8 cellular contexts compared by ENCODE assay signal in genomic region chr14:62117010-62117717, GRCh38.
DNase-seq lines count a peak whose midpoint lies in the region; ATAC-seq and TF ChIP-seq lines count a peak whose summit lies in the region.

No MANE protein-coding gene starts in this region.

- H2AFZ ChIP-seq in OCI-LY7 (ENCODE audit: low read length) (peak overlapping the region; percentile 34; the same call in 1 of the 2 replicates), osteoblast (ENCODE audit: low read length) (no peak overlapping the region)

- CTCF ChIA-PET in AG04450 (lab: Charles Lee) = interaction anchor here (0.7 to 2.4 kb wide), 5 partner anchors 9 to 1087 kb away, joined by 3 to 29 read pairs (median 4); partner anchors contain the start of gene RHOJ
- CTCF ChIA-PET in OCI-LY7 (lab: Charles Lee; ENCODE audit: unreplicated experiment) = interaction anchor here (0.6 to 2.4 kb wide), 4 partner anchors 9 to 189 kb away, joined by 3 to 10 read pairs (median 5); no protein-coding TSS in a partner anchor
- CTCF ChIA-PET in activated naive CD4-positive, alpha-beta T cell treated with anti-CD3 and anti-CD28 coated beads for 36 hours (lab: Charles Lee) = interaction anchor here (1.0 to 2.0 kb wide), 8 partner anchors 10 to 258 kb away, joined by 3 to 25 read pairs (median 5); no protein-coding TSS in a partner anchor

- H3K4me2 ChIP-seq in OCI-LY7 (ENCODE audit: low read length) (peak overlapping the region; percentile 68), osteoblast (ENCODE audit: insufficient read depth, low read length) (peak overlapping the region; percentile 24)

- H3K9me3 Mint-ChIP-seq in activated naive CD4-positive, alpha-beta T cell treated with anti-CD3 and anti-CD28 coated beads for 36 hours = no peaks in the 10 kb centered on the region
- peaks cover 2% of the 10 kb centered on the region for H3K9me3 Mint-ChIP-seq in glutamatergic neuron (ENCODE audit: unreplicated experiment)

- peak; percentile 95 for ATAC-seq in HG03442 (IDR thresholded peaks at IDR 0.05; ENCODE audit: unreplicated experiment)

- no peaks in the 10 kb centered on the region for H3K36me3 ChIP-seq in OCI-LY7 (ENCODE audit: insufficient read depth, low read length)
- H3K36me3 ChIP-seq in osteoblast (ENCODE audit: insufficient read depth, low read length) = no peaks in the 10 kb centered on the region
- no peaks in the 10 kb centered on the region for H3K36me3 ChIP-seq in suprapubic skin

- H3K9me3 ChIP-seq in AG04450 (ENCODE audit: control insufficient read depth, insufficient read depth, low read length) (peaks cover 3% of the 10 kb centered on the region; the same call in 1 of the 2 replicates), OCI-LY7 (ENCODE audit: low read length) (no peaks in the 10 kb centered on the region), osteoblast (ENCODE audit: low read depth, low read length) (no peaks in the 10 kb centered on the region), suprapubic skin (no peaks in the 10 kb centered on the region)

- BruUV-seq in OCI-LY7 (replicated peaks; lab: Mats Ljungman, UMichigan) = no TSS peak

- H3K79me2 ChIP-seq in OCI-LY7 (ENCODE audit: insufficient read depth, low read depth, low read length) (no peaks in the 10 kb centered on the region), osteoblast (ENCODE audit: insufficient read depth, low read length) (no peaks in the 10 kb centered on the region)

- TF ChIP-seq CTCF in AG04450 (IDR thresholded peaks at IDR 0.05; ENCODE audit: low read depth, low read length) = peak; percentile 51
- peak; percentile 66 for TF ChIP-seq CTCF in OCI-LY7 (conservative IDR thresholded peaks at IDR 0.05; ENCODE audit: low read length)
- TF ChIP-seq CTCF in glutamatergic neuron (IDR thresholded peaks at IDR 0.05; ENCODE audit: partially characterized antibody, unreplicated experiment) = peak; percentile 59
- peak; percentile 8 for TF ChIP-seq CTCF in osteoblast (IDR thresholded peaks at IDR 0.05; ENCODE audit: extremely low read depth, low read depth, low read length)
- TF ChIP-seq CTCF in suprapubic skin (IDR thresholded peaks at IDR 0.05) = peak in 1 of 2 donors; percentile 44

- H3K36me3 Mint-ChIP-seq in activated naive CD4-positive, alpha-beta T cell treated with anti-CD3 and anti-CD28 coated beads for 36 hours (ENCODE audit: low read depth) = no peaks in the 10 kb centered on the region
- no peaks in the 10 kb centered on the region for H3K36me3 Mint-ChIP-seq in glutamatergic neuron (ENCODE audit: unreplicated experiment)

- intact Hi-C loops in OCI-LY7 (cut with micrococcal nuclease; ENCODE audit: unreplicated experiment) = loop anchor here (2.0 kb wide), 1 partner anchor 36 kb away; no protein-coding TSS in a partner anchor
- intact Hi-C loops in activated naive CD4-positive, alpha-beta T cell treated with anti-CD3 and anti-CD28 coated beads for 36 hours (cut with micrococcal nuclease) = no loop called here

- peaks cover 64% of the 10 kb centered on the region for H3K27me3 Mint-ChIP-seq in activated naive CD4-positive, alpha-beta T cell treated with anti-CD3 and anti-CD28 coated beads for 36 hours (ENCODE audit: low read depth)
- H3K27me3 Mint-ChIP-seq in glutamatergic neuron (ENCODE audit: unreplicated experiment) = peaks cover 7% of the 10 kb centered on the region

- H4K20me1 ChIP-seq in OCI-LY7 (ENCODE audit: insufficient read depth, low read length) (no peaks in the 10 kb centered on the region), osteoblast (ENCODE audit: insufficient read depth, low read length) (no peaks in the 10 kb centered on the region)

- no peak overlapping the region for H3K27ac ChIP-seq in AG04450 (ENCODE audit: low read depth, low read length)
- H3K27ac ChIP-seq in OCI-LY7 (ENCODE audit: low read depth, low read length, poor library complexity, severe bottlenecking) = no peak overlapping the region
- no peak overlapping the region for H3K27ac ChIP-seq in osteoblast (ENCODE audit: low read depth, low read length)
- no peak overlapping the region for H3K27ac ChIP-seq in suprapubic skin

- 0% methylated on average over 18 of the region's 55 CpGs for WGBS in suprapubic skin

- POLR2A ChIA-PET in AG04450 (lab: Yijun Ruan, JAX) = interaction anchor here (0.5 kb wide), 1 partner anchor 310 kb away, joined by 3 read pairs; no protein-coding TSS in a partner anchor
- POLR2A ChIA-PET in OCI-LY7 (lab: Charles Lee) = interaction anchor here (0.5 to 4.2 kb wide), 7 partner anchors 8 to 272 kb away, joined by 3 to 28 read pairs (median 3); no protein-coding TSS in a partner anchor

- H3K4me1 Mint-ChIP-seq in activated naive CD4-positive, alpha-beta T cell treated with anti-CD3 and anti-CD28 coated beads for 36 hours (ENCODE audit: low read depth) = peaks cover 7% of the 10 kb centered on the region
- no peaks in the 10 kb centered on the region for H3K4me1 Mint-ChIP-seq in glutamatergic neuron (ENCODE audit: low read depth, unreplicated experiment)

- TF ChIP-seq POLR2A in suprapubic skin (IDR thresholded peaks at IDR 0.05) = no peak

- peak; percentile 58 for DNase-seq in AG04450 (ENCODE audit: low read depth, low spot score)
- peak; percentile 14 for DNase-seq in GM19240 (ENCODE audit: insufficient read length, low spot score)
- DNase-seq in OCI-LY7 (ENCODE audit: low spot score) = peak; percentile 74
- peak; percentile 76 for DNase-seq in activated naive CD4-positive, alpha-beta T cell treated with anti-CD3 and anti-CD28 coated beads for 36 hours
- peak; percentile 90 for DNase-seq in glutamatergic neuron
- DNase-seq in osteoblast (ENCODE audit: insufficient read length, low spot score, missing footprints) = peak; percentile 44
- peak; percentile 57 to 79 for DNase-seq in suprapubic skin (ENCODE audit: low spot score in 2 of 2)

- peak overlapping the region; percentile 55 for H3K4me3 Mint-ChIP-seq in activated naive CD4-positive, alpha-beta T cell treated with anti-CD3 and anti-CD28 coated beads for 36 hours
- peak overlapping the region; percentile 84 for H3K4me3 Mint-ChIP-seq in glutamatergic neuron (ENCODE audit: unreplicated experiment)

- no peak for TF ChIP-seq EP300 in suprapubic skin (IDR thresholded peaks at IDR 0.05)

- no peak overlapping the region for H3K27ac Mint-ChIP-seq in activated naive CD4-positive, alpha-beta T cell treated with anti-CD3 and anti-CD28 coated beads for 36 hours
- no peak overlapping the region for H3K27ac Mint-ChIP-seq in glutamatergic neuron (ENCODE audit: unreplicated experiment)

- peaks cover 25% of the 10 kb centered on the region for H3K27me3 ChIP-seq in AG04450 (ENCODE audit: control insufficient read depth, insufficient read depth, low read length)
- peaks cover 58% of the 10 kb centered on the region for H3K27me3 ChIP-seq in osteoblast (ENCODE audit: insufficient read depth, low read length)
- peaks cover 65% of the 10 kb centered on the region for H3K27me3 ChIP-seq in suprapubic skin

- no peaks in the 10 kb centered on the region for H3K9me2 ChIP-seq in OCI-LY7 (ENCODE audit: insufficient read depth, low read length)

- H3K4me1 ChIP-seq in OCI-LY7 (ENCODE audit: insufficient read depth, low read length, poor library complexity, severe bottlenecking) (peaks cover 3% of the 10 kb centered on the region), osteoblast (ENCODE audit: insufficient read depth, low read length) (no peaks in the 10 kb centered on the region), suprapubic skin (peaks cover 16% of the 10 kb centered on the region)

- H3K4me3 ChIP-seq in AG04450 (ENCODE audit: low read depth, low read length) (peak overlapping the region; percentile 63), OCI-LY7 (ENCODE audit: low read depth, low read length, poor library complexity, severe bottlenecking) (peak overlapping the region; percentile 51), osteoblast (ENCODE audit: insufficient read depth, low read length) (no peak overlapping the region), suprapubic skin (peak overlapping the region; percentile 37)

Comparison
In these comparisons a context has a peak if more than half of its experiments do, and no peak if none do; other contexts are left out.
1. DNase-seq: peak in every context shown above with its lines; median percentile 90 in glutamatergic neuron; 76 in activated naive CD4-positive, alpha-beta T cell treated with anti-CD3 and anti-CD28 coated beads for 36 hours; 74 in OCI-LY7; 68 in suprapubic skin; 58 in AG04450; 44 in osteoblast; 14 in GM19240.